In the genomic region with DNA sequence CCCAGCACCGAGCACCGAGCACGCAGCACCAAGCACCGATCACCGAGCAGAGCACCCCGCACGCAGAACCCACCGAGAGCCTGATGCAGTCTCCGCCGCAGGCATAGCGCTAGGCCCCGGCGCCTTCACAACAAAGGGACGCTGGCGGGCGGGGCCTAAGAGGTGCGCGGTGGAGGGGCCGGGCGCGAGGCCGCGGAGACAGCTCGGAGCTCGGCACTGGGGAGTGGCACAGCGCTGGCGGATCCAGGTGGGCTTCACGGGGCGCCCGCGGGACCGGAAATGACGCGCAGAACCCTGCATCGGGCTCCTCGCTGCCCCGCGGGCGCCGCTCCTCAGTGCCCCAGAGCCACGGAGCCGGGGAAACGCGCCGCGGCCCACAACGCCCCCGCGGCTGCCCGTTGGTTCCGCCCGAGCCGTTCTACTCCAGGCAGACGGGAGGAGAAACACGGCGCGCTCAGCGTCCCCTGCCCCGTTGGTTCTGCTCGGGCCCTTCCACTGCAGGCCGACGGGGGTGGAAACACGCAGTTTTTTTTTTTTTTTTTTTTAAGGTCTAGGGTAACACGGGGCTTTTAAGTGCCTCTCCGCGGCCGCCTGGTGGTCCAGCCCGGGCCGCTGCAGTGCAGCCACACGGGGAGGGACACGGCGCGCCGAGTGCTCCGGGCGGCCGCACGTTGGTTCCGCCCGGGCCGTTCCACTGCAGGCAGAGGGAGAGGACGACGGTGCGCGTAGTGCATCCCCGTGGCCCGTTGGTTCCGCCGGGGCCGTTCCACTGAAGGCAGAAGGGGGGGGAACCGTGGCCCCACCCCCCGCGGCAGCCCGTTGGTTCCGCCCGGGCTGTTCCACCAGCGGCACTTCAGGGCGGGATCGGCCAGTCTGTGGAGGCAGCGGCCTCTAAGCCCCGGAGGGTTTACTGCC, we compare ENCODE assay signal across 8 cellular contexts. TPM values are rescaled to one million over a fixed set of nuclear protein-coding genes. Genes with fewer than 3 reads are reported as not detected.
DNase-seq lines count a peak whose midpoint lies in the region; ATAC-seq and TF ChIP-seq lines count a peak whose summit lies in the region.
"Not testable (repeated sequence)": the region's sequence is repeated elsewhere in the genome, so short reads cannot be mapped to it uniquely, and the experiment has no call there.

No MANE protein-coding gene starts in this region.

- not testable (repeated sequence) for H3K27me3 Mint-ChIP-seq in chondrocyte (ENCODE audit: low read depth)

- H3K4me1 Mint-ChIP-seq in chondrocyte (ENCODE audit: low read depth) = peaks cover 12% of the 10 kb centered on the region

- not testable (repeated sequence) for TF ChIP-seq CTCF in A673 (conservative IDR thresholded peaks at IDR 0.05; ENCODE audit: low read depth, low read length); chondrocyte (IDR thresholded peaks at IDR 0.05)

- BruUV-seq in A673 (replicated peaks; lab: Mats Ljungman, UMichigan) = TSS peak; percentile 86

- H3K4me3 Mint-ChIP-seq in chondrocyte (ENCODE audit: unreplicated experiment) = peak overlapping the region; percentile 68

- H3K27ac ChIP-seq in A673 (ENCODE audit: low read depth, low read length, poor library complexity, severe bottlenecking) = peak overlapping the region; percentile 98

- H3K4me3 ChIP-seq in A673 (ENCODE audit: low read depth, low read length, poor library complexity, severe bottlenecking) = peak overlapping the region; percentile 51

- H3K36me3 Mint-ChIP-seq in chondrocyte (ENCODE audit: low read depth) = not testable (repeated sequence)

- POLR2A ChIA-PET in A673 (lab: Charles Lee; ENCODE audit: low non-redundant PET) = not testable (repeated sequence)

- intact Hi-C loops in A673 (cut with micrococcal nuclease; ENCODE audit: unreplicated experiment) = loop anchor here (10.0 kb wide), 1 partner anchor 51 kb away; the partner anchor contains the start of gene SLC35E2B

- CTCF ChIA-PET in A673 (lab: Charles Lee) = interaction anchor here (0.6 to 1.0 kb wide), 2 partner anchors 21 to 636 kb away, joined by 3 read pairs; no protein-coding TSS in a partner anchor

- H3K27ac Mint-ChIP-seq in chondrocyte (ENCODE audit: unreplicated experiment) = peak overlapping the region; percentile 94

- DNase-seq in A673 (ENCODE audit: low spot score) (peak; percentile 85), NCI-H460 (ENCODE audit: extremely low read depth, low read depth) (peak; percentile 5), kidney tubule cell (ENCODE audit: low spot score) (peak; percentile 45)
- DNase-seq in activated CD4-positive, alpha-beta T cell treated with anti-CD3 and anti-CD28 coated beads, Interleukin-2, amount 50 U/mL, for 4 hours = peak; percentile 96 to 97
- DNase-seq in chondrocyte (ENCODE audit: low spot score) = not testable (repeated sequence)
- peak; percentile 56 to 92 (median 88) for DNase-seq in stimulated activated CD4-positive, alpha-beta T cell treated with anti-CD3 and anti-CD28 coated beads, Interleukin-12 subunit alpha, Interleukin-12 subunit beta, amount 100 ng/mL, for 48 hours (ENCODE audit: low read depth in 2 of 3, low spot score in 1 of 3)

- ATAC-seq in GM19025 (IDR thresholded peaks at IDR 0.05; ENCODE audit: low read depth, unreplicated experiment) (peak; percentile 71), HG03139 (IDR thresholded peaks at IDR 0.05; ENCODE audit: unreplicated experiment) (peak; percentile 66)

- not testable (repeated sequence) for H3K27me3 ChIP-seq in A673 (replicated peaks; ENCODE audit: insufficient read depth, low read depth, low read length, poor library complexity)

- not testable (repeated sequence) for H3K9me3 Mint-ChIP-seq in chondrocyte (ENCODE audit: low read depth)

- H3K36me3 ChIP-seq in A673 (ENCODE audit: insufficient read depth, low read length, poor library complexity, severe bottlenecking) = not testable (repeated sequence)

- not testable (repeated sequence) for H3K4me1 ChIP-seq in A673 (ENCODE audit: insufficient read depth, low read length, poor library complexity, severe bottlenecking)

- not testable (repeated sequence) for H3K9me3 ChIP-seq in A673 (ENCODE audit: low read depth, low read length, poor library complexity, severe bottlenecking)

RNA-seq across cellular contexts. Expression of gene CDK11A, which starts 21.8 kb away (rescaled TPM):
- total RNA-seq in A673 (2021) (56.1 and 58.9 TPM in 2 replicates), chondrocyte (23.8 to 37.8 TPM (median 26.0 TPM) in 3 replicates)
- 11.5 and 17.3 TPM in 2 replicates for total RNA-seq in NCI-H460 (2014; rRNA removed; shearing (Covaris generic))
- 55.1 and 61.3 TPM in 2 replicates for polyA plus RNA-seq in NCI-H460 (2014; cell fraction: nucleus; rRNA removed)

RNA-seq across cellular contexts. Expression of gene NADK, which starts 32.4 kb away (rescaled TPM):
- total RNA-seq in A673 (2021) (81.3 and 86.2 TPM in 2 replicates), chondrocyte (66.4 to 75.8 TPM (median 68.1 TPM) in 3 replicates)
- total RNA-seq in NCI-H460 (2014; rRNA removed; shearing (Covaris generic)) = 41.3 and 48.5 TPM in 2 replicates
- 113 and 122 TPM in 2 replicates for polyA plus RNA-seq in NCI-H460 (2014; cell fraction: nucleus; rRNA removed)

RNA-seq across cellular contexts. Expression of gene SLC35E2B, which starts 53.3 kb away (rescaled TPM):
- 56.3 and 60.5 TPM in 2 replicates for total RNA-seq in A673 (2021)
- total RNA-seq in NCI-H460 (2014; rRNA removed; shearing (Covaris generic)) = 17.6 and 20.1 TPM in 2 replicates
- 20.1 and 31.9 TPM in 2 replicates for polyA plus RNA-seq in NCI-H460 (2014; cell fraction: nucleus; rRNA removed)
- total RNA-seq in chondrocyte = 50.9 to 52.2 TPM (median 51.6 TPM) in 3 replicates
